Comparison of ENCODE assay signal across 10 cellular contexts in the genomic region with DNA sequence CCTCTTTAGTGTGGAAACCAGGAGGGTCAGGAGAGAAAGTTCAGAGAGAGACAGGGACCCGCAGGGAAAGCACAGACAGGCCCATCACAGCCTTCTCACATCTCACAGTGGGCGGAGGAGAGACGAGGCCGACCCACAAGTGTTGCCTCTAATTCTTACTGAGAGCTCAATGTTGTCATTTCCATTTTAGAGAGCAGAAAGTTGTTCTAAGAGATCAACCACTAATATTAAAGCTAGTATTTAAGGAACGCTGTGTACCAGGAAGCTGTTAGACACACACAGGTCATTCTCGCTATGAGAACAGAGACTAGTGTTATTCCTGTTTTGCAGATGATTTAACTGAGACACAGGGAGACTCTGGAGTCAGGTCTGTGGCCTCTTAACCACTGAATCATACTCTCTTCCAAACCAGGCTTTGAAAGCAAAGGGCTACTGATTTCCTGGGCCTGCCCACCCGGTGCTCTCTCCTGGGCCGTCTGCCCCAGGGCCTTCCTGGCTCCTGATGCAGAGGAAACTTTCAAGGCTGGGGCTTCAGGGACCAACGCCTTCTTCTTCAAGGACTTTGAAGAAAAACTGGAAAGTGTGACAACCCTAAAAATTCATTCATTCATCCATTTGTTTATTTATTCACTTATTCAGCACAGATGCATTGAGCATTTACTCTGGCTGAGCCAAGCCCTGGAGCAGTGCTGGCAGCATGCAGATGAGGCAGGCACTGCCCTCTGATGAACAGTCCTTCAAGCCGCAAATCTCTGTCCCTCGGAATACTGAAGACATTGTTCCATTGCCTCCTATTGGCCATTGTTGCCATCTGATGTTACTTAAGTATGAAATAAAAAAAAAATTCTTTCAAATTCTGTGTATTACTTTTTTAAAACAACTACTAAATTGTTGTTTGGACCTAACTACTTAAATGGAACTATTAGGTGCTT. TPM values are rescaled to one million over a fixed set of nuclear protein-coding genes. Genes with fewer than 3 reads are reported as not detected.
A peak's percentile ranks its signal among the peaks of the same experiment; 100 is the strongest.
DNase-seq lines count a peak whose midpoint lies in the region; ATAC-seq and TF ChIP-seq lines count a peak whose summit lies in the region.
"Had no signal": no experiment of that assay in that cellular context is flagged by ENCODE, and none has a peak within 500 bp of the region (broad histone marks: within the 10 kb centered on the region; RNA-seq: fewer than 3 reads in every experiment).

No MANE protein-coding gene starts in this region.

- H3K4me1 Mint-ChIP-seq in CD4-positive, alpha-beta memory T cell = peaks cover 0 to 2% (median under 1%) of the 10 kb centered on the region in 4 donors

- H2AFZ ChIP-seq in osteoblast (ENCODE audit: low read length) = peak overlapping the region; percentile 91

- ATAC-seq in GM19351 (IDR thresholded peaks at IDR 0.05; ENCODE audit: unreplicated experiment) = no peak
- no peak for ATAC-seq in GM18868 (IDR thresholded peaks at IDR 0.05; ENCODE audit: unreplicated experiment)

- DNase-seq in foreskin melanocyte (peak; percentile 44), osteoblast (ENCODE audit: insufficient read length, low spot score, missing footprints) (peak; percentile 85), GM13976 (ENCODE audit: low spot score) (no peak)
- no peak for DNase-seq in CD4-positive, alpha-beta memory T cell
- DNase-seq: DMS53, KBM-7 had no signal

- CTCF ChIA-PET in CD4-positive, alpha-beta memory T cell (lab: Charles Lee; ENCODE audit: partially characterized antibody) = no interaction called here

- TF ChIP-seq CTCF in VCaP (conservative IDR thresholded peaks at IDR 0.05) (peak; percentile 18; the same call in 1 of the 2 replicates), osteoblast (IDR thresholded peaks at IDR 0.05; ENCODE audit: extremely low read depth, low read depth, low read length) (no peak), GM13976 (IDR thresholded peaks at IDR 0.05; ENCODE audit: borderline replicate concordance, control extremely low read depth, extremely low read depth, insufficient read depth, missing control alignments) (no peak)

- H3K27ac ChIP-seq in BLaER1 (no peak overlapping the region), VCaP (peak overlapping the region; percentile 76), osteoblast (ENCODE audit: low read depth, low read length) (peak overlapping the region; percentile 81)
- no peak overlapping the region for H3K27ac ChIP-seq in CD4-positive, alpha-beta memory T cell (ENCODE audit: low read depth, low read length)

- H3K4me3 ChIP-seq in BLaER1 (no peak overlapping the region), osteoblast (ENCODE audit: insufficient read depth, low read length) (no peak overlapping the region)
- H3K4me3 ChIP-seq in CD4-positive, alpha-beta memory T cell (ENCODE audit: low read length in 2 of 2) = no peak overlapping the region

- H4K20me1 ChIP-seq in BLaER1 = no peaks in the 10 kb centered on the region
- no peaks in the 10 kb centered on the region for H4K20me1 ChIP-seq in osteoblast (ENCODE audit: insufficient read depth, low read length)

- POLR2A ChIA-PET in CD4-positive, alpha-beta memory T cell (lab: Charles Lee; ENCODE audit: partially characterized antibody) = no interaction called here

- peaks cover 28% of the 10 kb centered on the region for H3K4me1 ChIP-seq in BLaER1
- H3K4me1 ChIP-seq in osteoblast (ENCODE audit: insufficient read depth, low read length) = peaks cover 42% of the 10 kb centered on the region
- H3K4me1 ChIP-seq in CD4-positive, alpha-beta memory T cell (ENCODE audit: insufficient read depth, low read length) = no peaks in the 10 kb centered on the region

- no peak overlapping the region for H3K4me3 Mint-ChIP-seq in CD4-positive, alpha-beta memory T cell

- H3K27me3 Mint-ChIP-seq in CD4-positive, alpha-beta memory T cell = peaks cover 3% of the 10 kb centered on the region in 2 donors

- H3K9me3 ChIP-seq in BLaER1 = no peaks in the 10 kb centered on the region
- no peaks in the 10 kb centered on the region for H3K9me3 ChIP-seq in osteoblast (ENCODE audit: low read depth, low read length)
- H3K9me3 ChIP-seq in CD4-positive, alpha-beta memory T cell (ENCODE audit: control insufficient read depth in 1 of 2, low read length in 2 of 2) = no peaks in the 10 kb centered on the region

- H3K79me2 ChIP-seq in osteoblast (ENCODE audit: insufficient read depth, low read length) = no peaks in the 10 kb centered on the region

- no peak overlapping the region; the same call in 1 of the 2 replicates for H3K9ac ChIP-seq in BLaER1

- H3K4me2 ChIP-seq in BLaER1 (peak overlapping the region; percentile 22), osteoblast (ENCODE audit: insufficient read depth, low read length) (peak overlapping the region; percentile 59)

- H3K9me3 Mint-ChIP-seq in CD4-positive, alpha-beta memory T cell = no peaks in the 10 kb centered on the region

- H3K36me3 ChIP-seq in BLaER1 (no peaks in the 10 kb centered on the region), osteoblast (ENCODE audit: insufficient read depth, low read length) (no peaks in the 10 kb centered on the region)
- H3K36me3 ChIP-seq in CD4-positive, alpha-beta memory T cell (ENCODE audit: insufficient read depth, low read length) = no peaks in the 10 kb centered on the region

- in situ Hi-C loops in GM13976 (cut with MboI; ENCODE audit: low sequenced_read_pairs, unreplicated experiment) = no loop called here

- H3K27ac Mint-ChIP-seq in CD4-positive, alpha-beta memory T cell = peak overlapping the region in 1 of 7 donors; percentile 17

- intact Hi-C loops in CD4-positive, alpha-beta memory T cell (cut with micrococcal nuclease) = loop anchor here (2.0 kb wide), 1 partner anchor 75 kb away; no protein-coding TSS in a partner anchor

- H3K27me3 ChIP-seq in BLaER1 = no peaks in the 10 kb centered on the region
- H3K27me3 ChIP-seq in osteoblast (ENCODE audit: insufficient read depth, low read length) = no peaks in the 10 kb centered on the region
- no peaks in the 10 kb centered on the region for H3K27me3 ChIP-seq in CD4-positive, alpha-beta memory T cell (ENCODE audit: insufficient read depth, low read length)

- no peaks in the 10 kb centered on the region for H3K36me3 Mint-ChIP-seq in CD4-positive, alpha-beta memory T cell

RNA-seq across cellular contexts. Expression of a gene that starts 37.2 kb away (rescaled TPM):
- total RNA-seq in osteoblast = 83.7 and 85.4 TPM in 2 replicates
- total RNA-seq in CD4-positive, alpha-beta memory T cell = 100 to 1,000 TPM in 1 of 2 experiments, 10 to 100 TPM in 1; 99.4 to 103 TPM
- 100 to 1,000 TPM; 141 to 163 TPM for polyA plus RNA-seq in CD4-positive, alpha-beta memory T cell

Comparison
In these comparisons a context has a peak if more than half of its experiments do, and no peak if none do; other contexts are left out.
1. H3K27ac ChIP-seq: peak in VCaP (single experiment) and osteoblast (single experiment); none in BLaER1 (single experiment) and CD4-positive, alpha-beta memory T cell (single experiment).
2. DNase-seq: peak in foreskin melanocyte (single experiment) and osteoblast (single experiment); none in CD4-positive, alpha-beta memory T cell (0 of 5) and GM13976 (single experiment).